Comparison of ENCODE assay signal across 19 cellular contexts in the genomic region with DNA sequence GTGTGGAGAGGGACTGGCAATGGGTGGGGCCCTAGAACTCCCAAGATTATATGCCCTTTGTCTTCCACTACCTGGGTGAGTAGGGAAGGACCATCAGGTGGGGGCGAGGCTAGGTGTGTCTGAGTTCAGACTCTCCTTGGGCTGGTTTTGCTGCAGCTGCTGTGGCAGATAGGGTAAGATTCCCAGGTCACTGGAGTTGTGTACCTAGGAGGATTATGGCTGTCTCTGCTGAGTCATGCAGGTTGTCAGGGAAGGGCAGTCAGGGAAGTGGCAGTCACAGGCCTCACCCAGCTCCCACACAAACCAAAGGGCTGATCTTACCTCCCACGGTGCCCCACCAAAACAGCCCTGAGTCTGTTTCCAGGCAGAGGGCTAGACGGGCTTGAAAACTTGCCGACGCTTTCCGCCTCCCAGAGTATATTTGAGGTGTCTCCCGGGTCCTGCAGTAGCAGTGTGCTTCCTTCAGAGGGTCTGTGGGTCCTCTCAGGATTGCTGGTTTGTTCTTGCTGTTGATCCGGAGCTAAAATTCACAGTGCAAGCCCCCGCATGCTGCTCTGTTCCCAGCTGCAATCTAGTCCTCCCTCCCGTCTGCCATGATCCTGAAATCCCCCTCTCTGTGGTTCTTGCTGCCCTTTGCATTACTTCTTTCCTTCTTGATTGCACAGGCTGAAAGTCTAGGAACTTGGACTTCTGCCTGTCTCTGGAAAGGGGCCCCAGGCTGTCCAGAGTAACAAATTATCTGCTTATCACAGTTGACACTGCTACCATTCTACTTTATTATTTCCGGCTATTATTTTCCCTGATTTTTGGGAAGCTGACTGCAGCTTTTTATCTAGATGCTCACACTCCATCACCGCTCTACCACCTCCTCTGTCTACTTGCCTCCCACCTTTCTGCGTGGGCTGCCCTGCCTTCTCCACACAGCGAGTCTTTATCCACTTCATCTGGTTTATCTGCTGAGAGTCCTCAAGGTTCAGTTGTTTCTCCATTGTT.
DNase-seq lines count a peak whose midpoint lies in the region; FAIRE-seq and TF ChIP-seq lines count a peak whose summit lies in the region.
"Had no signal": no experiment of that assay in that cellular context is flagged by ENCODE, and none has a peak within 500 bp of the region (broad histone marks: within the 10 kb centered on the region; RNA-seq: fewer than 3 reads in every experiment).

No MANE protein-coding gene starts in this region.

- peak overlapping the region; percentile 37 for H2AK5ac ChIP-seq in mesendoderm (ENCODE audit: low read length)

- no peak overlapping the region for H4K8ac ChIP-seq in mesendoderm (ENCODE audit: low read depth, low read length)

- H3K79me1 ChIP-seq in mesendoderm (ENCODE audit: low read length): no peaks in the 10 kb centered on the region

- no peaks in the 10 kb centered on the region for H3K9me3 ChIP-seq in BE2C
- H3K9me3 ChIP-seq: A549, upper lobe of right lung had no signal

- DNase-seq in BE2C: peak; percentile 49
- DNase-seq in LoVo (ENCODE audit: low spot score): peak; percentile 2
- DNase-seq in bronchial epithelial cell (ENCODE audit: low read depth): peak; percentile 23
- peak; percentile 48 for DNase-seq in mesendoderm
- DNase-seq in SKM-1 treated with dmso at 0.1 percent for 144 hours (lab: John Stamatoyannopoulos, UW; ENCODE audit: unreplicated experiment): no peak
- DNase-seq in NCI-H1436 treated with DMSO at 0.1 percent for 48 hours (lab: John Stamatoyannopoulos, UW): no peak
- DNase-seq in activated CD4-positive, alpha-beta T cell treated with anti-CD3 and anti-CD28 coated beads for 48 hours: no peak
- no peak for DNase-seq in NCI-H1694 (lab: John Stamatoyannopoulos, UW)
- DNase-seq: activated CD4-positive, alpha-beta T cell treated with anti-CD3 and anti-CD28 coated beads, Interleukin-2, amount 10 ng/mL, durations not matched to agents 7 days and 5 days; aorta; DMS79; midbrain; NCI-H2081 treated with DMSO at 0.1 percent for 48 hours; SIG-M5; sigmoid colon; stimulated activated CD4-positive, alpha-beta T cell treated with anti-CD3 and anti-CD28 coated beads, Interleukin-1b, Interleukin-23, amount 100 ng/mL, for 48 hours; stimulated activated naive CD8-positive, alpha-beta T cell treated with anti-CD3 and anti-CD28 coated beads, Interleukin-15, amount 100 ng/mL, for 72 hours; upper lobe of right lung had no signal

- H3K27ac ChIP-seq in mesendoderm (ENCODE audit: low read depth, low read length): no peak overlapping the region
- H3K27ac ChIP-seq: A549, sigmoid colon, upper lobe of right lung had no signal

- H3K56ac ChIP-seq in mesendoderm (ENCODE audit: low read length): peak overlapping the region; percentile 76

- peaks cover 38% of the 10 kb centered on the region for H3K4me1 ChIP-seq in BE2C
- H3K4me1 ChIP-seq in mesendoderm (ENCODE audit: control insufficient read depth, low read depth, low read length): peaks cover 9% of the 10 kb centered on the region
- H3K4me1 ChIP-seq: A549, upper lobe of right lung had no signal

- FAIRE-seq in bronchial epithelial cell (lab: Jason Lieb, UNC): no peak
- FAIRE-seq: A549 had no signal

- peak overlapping the region; percentile 46 for H3K4ac ChIP-seq in mesendoderm (ENCODE audit: low read depth, low read length)

- peak overlapping the region; percentile 1 for H3K9ac ChIP-seq in mesendoderm (ENCODE audit: low read length)

- peak; percentile 30 for TF ChIP-seq CTCF in BE2C (IDR thresholded peaks at IDR 0.05; ENCODE audit: low read depth, low read length)
- TF ChIP-seq CTCF in bronchial epithelial cell (IDR thresholded peaks at IDR 0.05; ENCODE audit: insufficient read depth, low read length, severe bottlenecking): no peak

- WGBS in mesendoderm (ENCODE audit: extremely low coverage, insufficient coverage, low lambda C conversion rate): no CpG with 5 or more reads among the region's 14 CpGs

- H3K36me3 ChIP-seq in BE2C (no peaks in the 10 kb centered on the region), bronchial epithelial cell (ENCODE audit: control insufficient read depth, insufficient read depth, low read length) (no peaks in the 10 kb centered on the region), mesendoderm (ENCODE audit: control insufficient read depth, insufficient read depth, low read length) (no peaks in the 10 kb centered on the region)
- H3K36me3 ChIP-seq: sigmoid colon, upper lobe of right lung had no signal

- no peak overlapping the region for H3K23ac ChIP-seq in mesendoderm (ENCODE audit: low read length)

- no peak overlapping the region for H4K5ac ChIP-seq in mesendoderm (ENCODE audit: low read length)

- H2BK120ac ChIP-seq in mesendoderm (ENCODE audit: low read depth, low read length): no peak overlapping the region

- no peak overlapping the region for H2BK15ac ChIP-seq in mesendoderm (replicated peaks; ENCODE audit: low read depth)

- H3K18ac ChIP-seq in mesendoderm (ENCODE audit: low read length): peak overlapping the region; percentile 39

- H3K27me3 ChIP-seq in BE2C (no peaks in the 10 kb centered on the region), bronchial epithelial cell (ENCODE audit: control insufficient read depth, insufficient read depth, low read length) (no peaks in the 10 kb centered on the region), mesendoderm (ENCODE audit: insufficient read depth, low read length, poor library complexity) (no peaks in the 10 kb centered on the region)
- H3K27me3 ChIP-seq: sigmoid colon, upper lobe of right lung had no signal

- no peaks in the 10 kb centered on the region for H3K79me2 ChIP-seq in mesendoderm (ENCODE audit: control insufficient read depth, insufficient read depth, low read length)

- H2BK5ac ChIP-seq in mesendoderm (ENCODE audit: low read length): peak overlapping the region; percentile 94

- no peak overlapping the region for H3K4me2 ChIP-seq in mesendoderm (ENCODE audit: low read length)
- H3K4me2 ChIP-seq: A549 had no signal

- H3K4me3 ChIP-seq in BE2C (ENCODE audit: low read depth, low read length): peak overlapping the region; percentile 21
- H3K4me3 ChIP-seq in bronchial epithelial cell (ENCODE audit: low read depth, low read length): no peak overlapping the region
- H3K4me3 ChIP-seq in mesendoderm (ENCODE audit: low read length): no peak overlapping the region
- H3K4me3 ChIP-seq: A549, sigmoid colon, upper lobe of right lung had no signal

Comparison
In these comparisons a context has a peak if more than half of its experiments do, and no peak if none do; other contexts are left out.
1. DNase-seq: peak in BE2C (single experiment), LoVo (single experiment), bronchial epithelial cell (single experiment) and mesendoderm (single experiment); none in SKM-1 treated with dmso at 0.1 percent for 144 hours (single experiment), NCI-H1436 treated with DMSO at 0.1 percent for 48 hours (single experiment), activated CD4-positive, alpha-beta T cell treated with anti-CD3 and anti-CD28 coated beads for 48 hours (single experiment) and NCI-H1694 (single experiment).